In the genomic region with DNA sequence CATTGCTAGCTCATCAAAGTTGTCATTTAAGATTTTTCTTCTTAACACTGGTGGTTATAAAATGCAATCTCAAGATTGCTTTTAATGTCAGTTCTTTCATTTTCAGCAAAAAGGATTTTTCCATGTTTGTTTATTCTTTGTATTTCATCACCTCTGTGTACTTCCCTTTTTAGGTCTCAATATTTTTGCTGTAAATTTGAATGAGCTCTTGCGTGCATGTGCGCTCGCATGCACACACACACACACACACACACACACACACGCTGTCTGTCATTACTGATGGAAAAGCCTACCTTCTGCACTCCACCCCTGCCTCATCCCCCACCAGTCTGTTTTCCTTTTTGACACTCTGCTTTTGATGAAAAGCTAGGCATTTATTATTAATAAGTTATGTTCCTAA, we compare ENCODE assay signal across 28 cellular contexts.
DNase-seq lines count a peak whose midpoint lies in the region; ATAC-seq and TF ChIP-seq lines count a peak whose summit lies in the region.
"Had no signal": no experiment of that assay in that cellular context is flagged by ENCODE, and none has a peak within 500 bp of the region (broad histone marks: within the 10 kb centered on the region; RNA-seq: fewer than 3 reads in every experiment).

No MANE protein-coding gene starts in this region.

- H3K27ac ChIP-seq in HEK293 (ENCODE audit: extremely low read depth, low read depth, low read length) (no peak overlapping the region), Peyer's patch (no peak overlapping the region)
- H3K27ac ChIP-seq: GM23248, PC-9, right lobe of liver, thoracic aorta had no signal

- intact Hi-C loops in CD14-positive monocyte (cut with micrococcal nuclease) = no loop called here

- H3K27ac Mint-ChIP-seq in CD14-positive monocyte (peak overlapping the region in 2 of 7 donors; percentile 92 to 94), memory B cell (peak overlapping the region; percentile 12)
- H3K27ac Mint-ChIP-seq: activated CD8-positive, alpha-beta T cell treated with anti-CD3 and anti-CD28 coated beads for 36 hours; activated naive CD8-positive, alpha-beta T cell treated with anti-CD3 and anti-CD28 coated beads, Interleukin-2, amount 10 ng/mL, durations not matched to agents 7 days and 5 days; CD4-positive, alpha-beta T cell; natural killer cell had no signal

- H3K9me3 ChIP-seq in HEK293 (ENCODE audit: control insufficient read depth, insufficient read depth, low read depth, low read length) (no peaks in the 10 kb centered on the region), Peyer's patch (no peaks in the 10 kb centered on the region)
- H3K9me3 ChIP-seq: right lobe of liver, thoracic aorta had no signal

- DNase-seq in CD14-positive monocyte (ENCODE audit: low spot score) (peak; percentile 55), NOMO-1 treated with dmso at 0.1 percent for 144 hours (lab: John Stamatoyannopoulos, UW; ENCODE audit: unreplicated experiment) (peak; percentile 31), memory B cell (ENCODE audit: low spot score in 2 of 2) (peak in 1 of 2 donors; percentile 16), Peyer's patch (no peak), midbrain (lab: John Stamatoyannopoulos, UW) (no peak)
- no peak for DNase-seq in stimulated activated CD4-positive, alpha-beta T cell treated with anti-CD3 and anti-CD28 coated beads, Interleukin-12 subunit alpha, Interleukin-12 subunit beta, amount 100 ng/mL, for 4 hours
- DNase-seq: activated CD4-positive, alpha-beta T cell treated with anti-CD3 and anti-CD28 coated beads for 1 hour; activated CD8-positive, alpha-beta T cell treated with anti-CD3 and anti-CD28 coated beads for 36 hours; activated effector memory CD4-positive, alpha-beta T cell treated with anti-CD3 and anti-CD28 coated beads, Interleukin-2, amount 50 U/mL, for 16 hours; activated naive CD8-positive, alpha-beta T cell treated with anti-CD3 and anti-CD28 coated beads, Interleukin-2, amount 10 ng/mL, durations not matched to agents 7 days and 5 days; CD4-positive, alpha-beta T cell; central memory CD4-positive, alpha-beta T cell; dermis blood vessel endothelial cell; DMS 273 treated with DMSO at 0.1 percent for 48 hours; GM23248; Kasumi-1; left ventricle myocardium superior; natural killer cell; NCI-H1105 treated with DMSO at 0.1 percent for 48 hours; NCI-H2081 treated with DMSO at 0.1 percent for 48 hours; PC-9; right lobe of liver; SHP77 treated with DMSO at 0.1 percent for 48 hours; stimulated activated CD4-positive, alpha-beta T cell treated with anti-CD3 and anti-CD28 coated beads, Interleukin-4, amount 100 ng/mL, for 4 hours; stimulated activated naive CD8-positive, alpha-beta T cell treated with anti-CD3 and anti-CD28 coated beads, Interleukin-15, Interleukin-2, amounts not matched to agents 100 U/mL and 50 U/mL, for 24 hours had no signal

- TF ChIP-seq POLR2A in Peyer's patch (IDR thresholded peaks at IDR 0.05) = no peak

- H3K4me1 Mint-ChIP-seq in CD14-positive monocyte = peaks cover 27% of the 10 kb centered on the region
- H3K4me1 Mint-ChIP-seq in memory B cell = peaks cover 5% of the 10 kb centered on the region
- H3K4me1 Mint-ChIP-seq: activated naive CD8-positive, alpha-beta T cell treated with anti-CD3 and anti-CD28 coated beads, Interleukin-2, amount 10 ng/mL, durations not matched to agents 7 days and 5 days; natural killer cell had no signal

- H3K4me3 Mint-ChIP-seq in CD14-positive monocyte = peak overlapping the region; percentile 64 to 77
- peak overlapping the region; percentile 54 for H3K4me3 Mint-ChIP-seq in memory B cell
- H3K4me3 Mint-ChIP-seq: activated CD8-positive, alpha-beta T cell treated with anti-CD3 and anti-CD28 coated beads for 36 hours; activated naive CD8-positive, alpha-beta T cell treated with anti-CD3 and anti-CD28 coated beads, Interleukin-2, amount 10 ng/mL, durations not matched to agents 7 days and 5 days; CD4-positive, alpha-beta T cell; natural killer cell had no signal

- no peaks in the 10 kb centered on the region for H3K27me3 ChIP-seq in Peyer's patch
- H3K27me3 ChIP-seq: right lobe of liver had no signal

- TF ChIP-seq CTCF in CD14-positive monocyte (IDR thresholded peaks at IDR 0.05) (no peak), HEK293 (tag by site-specific recombination; IDR thresholded peaks at IDR 0.05) (no peak), Peyer's patch (IDR thresholded peaks at IDR 0.05) (no peak)

- H3K4me3 ChIP-seq in HEK293 (ENCODE audit: low read depth, low read length) (no peak overlapping the region), Peyer's patch (no peak overlapping the region)
- H3K4me3 ChIP-seq: GM23248, PC-9, right lobe of liver, thoracic aorta had no signal

- peaks cover 12% of the 10 kb centered on the region for H3K4me1 ChIP-seq in HEK293 (ENCODE audit: control insufficient read depth, insufficient read depth, low read length)
- no peaks in the 10 kb centered on the region for H3K4me1 ChIP-seq in Peyer's patch
- H3K4me1 ChIP-seq: right lobe of liver had no signal

- H3K36me3 ChIP-seq in HEK293 (ENCODE audit: control insufficient read depth in 2 of 2, insufficient read depth in 1 of 2, low read length in 2 of 2) (no peaks in the 10 kb centered on the region), Peyer's patch (no peaks in the 10 kb centered on the region)
- H3K36me3 ChIP-seq: right lobe of liver, thoracic aorta had no signal

- ATAC-seq in memory B cell (ENCODE audit: low read depth) (peak; percentile 68), HG03354 (IDR thresholded peaks at IDR 0.05; ENCODE audit: poor library complexity, severe bottlenecking, unreplicated experiment) (no peak)
- ATAC-seq: activated CD8-positive, alpha-beta T cell treated with anti-CD3 and anti-CD28 coated beads for 36 hours; left ventricle myocardium superior; natural killer cell; right lobe of liver; stimulated activated naive CD8-positive, alpha-beta T cell treated with anti-CD3 and anti-CD28 coated beads, Interleukin-15, Interleukin-2, amounts not matched to agents 100 U/mL and 50 U/mL, for 24 hours had no signal

- H3K36me3 Mint-ChIP-seq in CD14-positive monocyte = no peaks in the 10 kb centered on the region
- no peaks in the 10 kb centered on the region for H3K36me3 Mint-ChIP-seq in memory B cell
- H3K36me3 Mint-ChIP-seq: activated naive CD8-positive, alpha-beta T cell treated with anti-CD3 and anti-CD28 coated beads, Interleukin-2, amount 10 ng/mL, durations not matched to agents 7 days and 5 days; natural killer cell had no signal

- H3K27me3 Mint-ChIP-seq in CD14-positive monocyte (ENCODE audit: low read depth in 3 of 3) (no peaks in the 10 kb centered on the region), memory B cell (no peaks in the 10 kb centered on the region)
- H3K27me3 Mint-ChIP-seq: activated CD8-positive, alpha-beta T cell treated with anti-CD3 and anti-CD28 coated beads for 36 hours; CD4-positive, alpha-beta T cell had no signal

- POLR2A ChIA-PET in HEK293 (lab: Yijun Ruan, JAX) = interaction anchor here (0.7 to 1.2 kb wide), 3 partner anchors 15 to 79 kb away, joined by 3 to 5 read pairs (median 5); no protein-coding TSS in a partner anchor

- CTCF ChIA-PET in HEK293 (lab: Yijun Ruan, JAX) = interaction anchor here (0.6 to 1.8 kb wide), 8 partner anchors 16 to 249 kb away, joined by 3 to 5 read pairs (median 4); no protein-coding TSS in a partner anchor

- H3K9me3 Mint-ChIP-seq in CD14-positive monocyte = peaks cover 0 to 3% (median 2%) of the 10 kb centered on the region in 7 donors
- no peaks in the 10 kb centered on the region for H3K9me3 Mint-ChIP-seq in memory B cell
- H3K9me3 Mint-ChIP-seq: activated CD8-positive, alpha-beta T cell treated with anti-CD3 and anti-CD28 coated beads for 36 hours; CD4-positive, alpha-beta T cell; natural killer cell had no signal

TF ChIP-seq in HEK293, 187 proteins besides CTCF, POLR2A, EP300 and RAD21:
- TF ChIP-seq ZSCAN4 (tag by site-specific recombination; IDR thresholded peaks at IDR 0.05) (0 out of 2 replicates have a peak, but pooled peaks have one; percentile 64), ZNF624 (tag by site-specific recombination; IDR thresholded peaks at IDR 0.05) (no peak), TCF7L2 (IDR thresholded peaks at IDR 0.05; ENCODE audit: borderline replicate concordance, low read depth, low read length) (no peak), ZNF768 (tag by site-specific recombination; IDR thresholded peaks at IDR 0.05) (no peak), ZNF354C (tag by site-specific recombination; IDR thresholded peaks at IDR 0.05; ENCODE audit: borderline replicate concordance, low read depth) (no peak), PBX3 (CRISPR knock-in tag; IDR thresholded peaks at IDR 0.05) (no peak), ZNF274 (IDR thresholded peaks at IDR 0.05; ENCODE audit: low read length) (no peak), ZNF274 (tag by site-specific recombination; IDR thresholded peaks at IDR 0.05; ENCODE audit: borderline replicate concordance) (no peak)
- TF ChIP-seq, protein P1, sequence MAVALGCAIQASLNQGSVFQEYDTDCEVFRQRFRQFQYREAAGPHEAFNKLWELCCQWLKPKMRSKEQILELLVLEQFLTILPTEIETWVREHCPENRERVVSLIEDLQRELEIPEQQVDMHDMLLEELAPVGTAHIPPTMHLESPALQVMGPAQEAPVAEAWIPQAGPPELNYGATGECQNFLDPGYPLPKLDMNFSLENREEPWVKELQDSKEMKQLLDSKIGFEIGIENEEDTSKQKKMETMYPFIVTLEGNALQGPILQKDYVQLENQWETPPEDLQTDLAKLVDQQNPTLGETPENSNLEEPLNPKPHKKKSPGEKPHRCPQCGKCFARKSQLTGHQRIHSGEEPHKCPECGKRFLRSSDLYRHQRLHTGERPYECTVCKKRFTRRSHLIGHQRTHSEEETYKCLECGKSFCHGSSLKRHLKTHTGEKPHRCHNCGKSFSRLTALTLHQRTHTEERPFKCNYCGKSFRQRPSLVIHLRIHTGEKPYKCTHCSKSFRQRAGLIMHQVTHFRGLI (tag by site-specific recombination; IDR thresholded peaks at IDR 0.05) = no peak
TF ChIP-seq in HEK293: peak in this region for 1.

Comparison
In these comparisons a context has a peak if more than half of its experiments do, and no peak if none do; other contexts are left out.
1. DNase-seq: peak in CD14-positive monocyte (single experiment) and NOMO-1 treated with dmso at 0.1 percent for 144 hours (single experiment); none in Peyer's patch (0 of 3), stimulated activated CD4-positive, alpha-beta T cell treated with anti-CD3 and anti-CD28 coated beads, Interleukin-12 subunit alpha, Interleukin-12 subunit beta, amount 100 ng/mL, for 4 hours (single experiment) and midbrain (single experiment).